In the genomic region with DNA sequence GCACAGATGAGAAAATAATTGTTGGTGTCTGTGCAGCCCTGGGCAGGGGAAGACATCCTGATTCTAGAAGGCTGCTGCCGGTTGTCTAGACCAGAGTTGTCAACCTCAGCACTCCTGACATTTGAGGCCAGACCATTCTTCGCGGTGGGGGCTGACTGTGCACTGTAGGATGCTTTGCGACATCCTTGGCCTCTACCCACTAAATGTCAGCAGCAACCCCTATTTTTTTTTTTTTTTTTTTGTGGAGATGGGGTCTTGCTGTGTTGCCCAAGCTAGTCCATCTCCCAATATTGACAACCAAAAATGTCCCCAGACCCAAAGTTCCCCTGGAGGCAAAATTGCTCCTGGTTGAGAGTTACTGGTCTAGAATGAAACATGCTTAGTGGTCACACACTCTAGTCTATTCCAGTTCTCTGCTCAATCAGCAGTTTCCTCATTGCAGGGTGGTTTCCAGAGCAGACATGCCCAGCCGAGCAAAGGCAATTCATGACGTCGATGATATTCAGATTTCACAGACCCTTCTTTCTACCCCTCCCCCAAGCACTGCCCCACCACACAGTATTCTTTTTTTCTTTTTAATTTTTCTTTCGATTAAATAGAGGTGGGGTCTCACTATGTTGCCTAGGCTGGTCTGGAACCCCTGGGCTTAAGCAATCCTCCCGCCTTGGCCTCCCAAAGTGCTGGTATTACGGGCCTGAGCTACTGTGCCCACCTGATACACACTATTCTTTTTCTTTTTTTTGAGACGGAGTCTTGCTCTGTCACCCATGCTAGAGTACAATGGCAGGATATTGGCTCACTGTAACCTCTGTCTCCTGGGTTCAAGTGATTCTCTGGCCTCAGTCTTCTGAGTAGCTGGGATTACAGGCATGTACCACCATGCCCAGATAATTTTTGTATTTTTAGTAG, we compare ENCODE assay signal across 1 cellular context.
TF ChIP-seq lines count a peak whose summit lies in the region.

No MANE protein-coding gene starts in this region.

TF ChIP-seq in WTC11, 78 proteins besides CTCF, POLR2A, EP300 and RAD21 (continued from another document):
- TF ChIP-seq ZNF317 (CRISPR knock-in tag; IDR thresholded peaks at IDR 0.05; ENCODE audit: borderline replicate concordance, low read depth) (no peak), ZNF121 (CRISPR knock-in tag; IDR thresholded peaks at IDR 0.05) (no peak), ELF4 (CRISPR knock-in tag; IDR thresholded peaks at IDR 0.05; ENCODE audit: low read depth) (no peak), SMAD3 (CRISPR knock-in tag; IDR thresholded peaks at IDR 0.05; ENCODE audit: borderline replicate concordance) (no peak)
- TF ChIP-seq, protein P1, sequence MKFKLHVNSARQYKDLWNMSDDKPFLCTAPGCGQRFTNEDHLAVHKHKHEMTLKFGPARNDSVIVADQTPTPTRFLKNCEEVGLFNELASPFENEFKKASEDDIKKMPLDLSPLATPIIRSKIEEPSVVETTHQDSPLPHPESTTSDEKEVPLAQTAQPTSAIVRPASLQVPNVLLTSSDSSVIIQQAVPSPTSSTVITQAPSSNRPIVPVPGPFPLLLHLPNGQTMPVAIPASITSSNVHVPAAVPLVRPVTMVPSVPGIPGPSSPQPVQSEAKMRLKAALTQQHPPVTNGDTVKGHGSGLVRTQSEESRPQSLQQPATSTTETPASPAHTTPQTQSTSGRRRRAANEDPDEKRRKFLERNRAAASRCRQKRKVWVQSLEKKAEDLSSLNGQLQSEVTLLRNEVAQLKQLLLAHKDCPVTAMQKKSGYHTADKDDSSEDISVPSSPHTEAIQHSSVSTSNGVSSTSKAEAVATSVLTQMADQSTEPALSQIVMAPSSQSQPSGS (CRISPR knock-in tag; IDR thresholded peaks at IDR 0.05; ENCODE audit: borderline replicate concordance, low read depth) = no peak
